25 cellular contexts compared by ENCODE assay signal in the genomic region with DNA sequence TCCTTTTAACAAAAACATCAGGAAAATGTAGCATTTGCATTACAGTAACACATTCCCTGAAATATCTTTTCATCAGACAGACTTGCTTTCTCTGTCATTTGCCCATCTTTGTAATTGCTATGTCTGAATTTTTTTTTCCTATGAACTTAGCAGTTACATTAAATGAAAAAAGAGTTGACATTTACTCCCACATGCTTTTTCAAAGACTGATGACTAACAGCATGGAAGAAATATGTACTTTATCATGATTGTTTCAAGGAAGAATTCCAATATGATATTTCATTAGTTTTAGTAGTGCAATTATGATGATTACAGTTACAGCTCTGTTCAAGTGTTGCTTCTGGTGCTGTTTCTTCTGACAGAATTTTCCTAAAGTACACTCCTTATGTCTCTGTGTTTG.
A peak's percentile ranks its signal among the peaks of the same experiment; 100 is the strongest.
DNase-seq lines count a peak whose midpoint lies in the region; ATAC-seq and TF ChIP-seq lines count a peak whose summit lies in the region.
"Had no signal": no experiment of that assay in that cellular context is flagged by ENCODE, and none has a peak within 500 bp of the region (broad histone marks: within the 10 kb centered on the region; RNA-seq: fewer than 3 reads in every experiment).

No MANE protein-coding gene starts in this region.

- H3K9ac ChIP-seq in fibroblast of lung (ENCODE audit: insufficient read depth, low read length): no peak overlapping the region
- H3K9ac ChIP-seq: KMS-11 had no signal

- DNase-seq in Caco-2 (no peak), fibroblast of lung (ENCODE audit: low read depth in 2 of 2) (peak; percentile 5 to 10), mesothelial cell of epicardium (ENCODE audit: low spot score in 2 of 2, unreplicated experiment in 2 of 2) (no peak), NAMALWA (ENCODE audit: low spot score) (no peak), WERI-Rb-1 (no peak), glomerular visceral epithelial cell (ENCODE audit: extremely low spot score) (no peak)
- no peak for DNase-seq in activated CD4-positive, alpha-beta T cell treated with anti-CD3 and anti-CD28 coated beads for 1 hour
- DNase-seq: 8988T; ACHN; BE2C; Calu3; CD8-positive, alpha-beta memory T cell; DMS79 treated with DMSO at 0.1 percent for 48 hours; GF-D8; HCEC 1CT; IMR-90; MM.1S; NCI-H1048; NCI-H1694; NCI-H2029 treated with DMSO at 0.1 percent for 48 hours; NCI-H510A; SJCRH30 had no signal

- H3K9me3 ChIP-seq in Caco-2 (no peaks in the 10 kb centered on the region), fibroblast of lung (ENCODE audit: control insufficient read depth, insufficient read depth, low read depth, low read length) (no peaks in the 10 kb centered on the region), WERI-Rb-1 (ENCODE audit: severe bottlenecking) (no peaks in the 10 kb centered on the region)
- H3K9me3 ChIP-seq: BE2C, SJCRH30 had no signal

- H3K36me3 ChIP-seq in Caco-2 (ENCODE audit: control insufficient read depth, insufficient read depth, low read length) (no peaks in the 10 kb centered on the region), fibroblast of lung (ENCODE audit: control insufficient read depth, insufficient read depth, low read length) (no peaks in the 10 kb centered on the region), WERI-Rb-1 (no peaks in the 10 kb centered on the region)
- H3K36me3 ChIP-seq: BE2C, SJCRH30 had no signal

- H3K4me3 ChIP-seq in Caco-2 (ENCODE audit: low read depth, low read length) (no peak overlapping the region), fibroblast of lung (replicated peaks in 1 of 4; ENCODE audit: control extremely low read depth in 1 of 4, insufficient read depth in 1 of 4, low read depth in 3 of 4, low read length in 4 of 4) (no peak overlapping the region), WERI-Rb-1 (ENCODE audit: low read depth, low read length) (no peak overlapping the region)
- H3K4me3 ChIP-seq: SJCRH30 had no signal

- BruUV-seq in Caco-2 (replicated peaks; lab: Mats Ljungman, UMichigan): no TSS peak

- H3K4me1 ChIP-seq in Caco-2: peaks cover 36% of the 10 kb centered on the region
- H3K4me1 ChIP-seq in fibroblast of lung (ENCODE audit: control insufficient read depth, extremely low read depth, insufficient read depth, low read length): no peaks in the 10 kb centered on the region

- H3K27me3 ChIP-seq in Caco-2 (replicated peaks; ENCODE audit: control insufficient read depth, insufficient read depth, low read length): no peaks in the 10 kb centered on the region
- H3K27me3 ChIP-seq in fibroblast of lung (ENCODE audit: control insufficient read depth, insufficient read depth, low read length): no peaks in the 10 kb centered on the region
- H3K27me3 ChIP-seq in WERI-Rb-1 (ENCODE audit: insufficient read depth, low read depth, severe bottlenecking): no peaks in the 10 kb centered on the region
- H3K27me3 ChIP-seq: BE2C, SJCRH30 had no signal

- no peak overlapping the region for H3K4me2 ChIP-seq in fibroblast of lung (ENCODE audit: extremely low read depth, insufficient read depth, low read length)
- H3K4me2 ChIP-seq: KMS-11 had no signal

- CTCF ChIA-PET in Caco-2 (lab: Charles Lee): no interaction called here

- H3K27me3 Mint-ChIP-seq in Caco-2 (ENCODE audit: insufficient read depth, unreplicated experiment) (no peaks in the 10 kb centered on the region), mesothelial cell of epicardium (ENCODE audit: low read depth) (no peaks in the 10 kb centered on the region)
- H3K27me3 Mint-ChIP-seq: CD8-positive, alpha-beta memory T cell had no signal

- peaks cover 53% of the 10 kb centered on the region for H3K4me1 Mint-ChIP-seq in Caco-2 (ENCODE audit: low read depth, unreplicated experiment)
- peaks cover 34% of the 10 kb centered on the region for H3K4me1 Mint-ChIP-seq in mesothelial cell of epicardium
- H3K4me1 Mint-ChIP-seq: CD14-positive monocyte; CD8-positive, alpha-beta memory T cell had no signal

- no peaks in the 10 kb centered on the region for H4K20me1 ChIP-seq in fibroblast of lung (ENCODE audit: control insufficient read depth, extremely low read depth, insufficient read depth, low read length)

- peak overlapping the region; percentile 32 for H3K4me3 Mint-ChIP-seq in Caco-2 (ENCODE audit: unreplicated experiment)
- H3K4me3 Mint-ChIP-seq in mesothelial cell of epicardium: no peak overlapping the region
- H3K4me3 Mint-ChIP-seq: CD14-positive monocyte; CD8-positive, alpha-beta memory T cell had no signal

- H3K36me3 Mint-ChIP-seq in Caco-2 (ENCODE audit: insufficient read depth, unreplicated experiment): no peaks in the 10 kb centered on the region
- no peaks in the 10 kb centered on the region for H3K36me3 Mint-ChIP-seq in mesothelial cell of epicardium
- H3K36me3 Mint-ChIP-seq: CD14-positive monocyte; CD8-positive, alpha-beta memory T cell had no signal

- H3K27ac Mint-ChIP-seq in Caco-2 (ENCODE audit: unreplicated experiment) (no peak overlapping the region), mesothelial cell of epicardium (peak overlapping the region; percentile 36)
- H3K27ac Mint-ChIP-seq: CD14-positive monocyte; CD8-positive, alpha-beta memory T cell had no signal

- no peak for TF ChIP-seq CTCF in Caco-2 (IDR thresholded peaks at IDR 0.05; ENCODE audit: insufficient read depth in 1 of 2, low read depth in 1 of 2, low read length in 1 of 2, severe bottlenecking in 1 of 2, unreplicated experiment in 1 of 2)
- no peak for TF ChIP-seq CTCF in fibroblast of lung (conservative IDR thresholded peaks at IDR 0.05 in 1 of 2, IDR thresholded peaks at IDR 0.05 in 1 of 2; ENCODE audit: low read depth in 1 of 2, low read length in 2 of 2)
- TF ChIP-seq CTCF in mesothelial cell of epicardium (IDR thresholded peaks at IDR 0.05; ENCODE audit: unreplicated experiment): no peak
- TF ChIP-seq CTCF in WERI-Rb-1 (IDR thresholded peaks at IDR 0.05; ENCODE audit: low read depth, low read length): no peak

- H2AFZ ChIP-seq in fibroblast of lung (ENCODE audit: low read length): no peak overlapping the region

- H3K9me3 Mint-ChIP-seq in Caco-2 (ENCODE audit: unreplicated experiment): peaks cover 6% of the 10 kb centered on the region
- peaks cover 8% of the 10 kb centered on the region for H3K9me3 Mint-ChIP-seq in mesothelial cell of epicardium
- H3K9me3 Mint-ChIP-seq: CD8-positive, alpha-beta memory T cell had no signal

- no peaks in the 10 kb centered on the region for H3K79me2 ChIP-seq in fibroblast of lung (ENCODE audit: control insufficient read depth, insufficient read depth, low read length)

- POLR2A ChIA-PET in Caco-2 (lab: Charles Lee): no interaction called here

- intact Hi-C loops in Caco-2 (cut with micrococcal nuclease; ENCODE audit: unreplicated experiment): no loop called here

- H3K27ac ChIP-seq in fibroblast of lung (ENCODE audit: insufficient read depth, low read length) (no peak overlapping the region), WERI-Rb-1 (no peak overlapping the region)
- H3K27ac ChIP-seq: KMS-11, SJCRH30 had no signal

- ATAC-seq in SK-N-SH treated with all-trans-retinoic acid at 6 μM for 48 hours: peak; percentile 24

TF ChIP-seq in SK-N-SH treated with all-trans-retinoic acid at 6 μM for 48 hours, 23 proteins besides CTCF, POLR2A, EP300 and RAD21:
- TF ChIP-seq, protein P1, sequence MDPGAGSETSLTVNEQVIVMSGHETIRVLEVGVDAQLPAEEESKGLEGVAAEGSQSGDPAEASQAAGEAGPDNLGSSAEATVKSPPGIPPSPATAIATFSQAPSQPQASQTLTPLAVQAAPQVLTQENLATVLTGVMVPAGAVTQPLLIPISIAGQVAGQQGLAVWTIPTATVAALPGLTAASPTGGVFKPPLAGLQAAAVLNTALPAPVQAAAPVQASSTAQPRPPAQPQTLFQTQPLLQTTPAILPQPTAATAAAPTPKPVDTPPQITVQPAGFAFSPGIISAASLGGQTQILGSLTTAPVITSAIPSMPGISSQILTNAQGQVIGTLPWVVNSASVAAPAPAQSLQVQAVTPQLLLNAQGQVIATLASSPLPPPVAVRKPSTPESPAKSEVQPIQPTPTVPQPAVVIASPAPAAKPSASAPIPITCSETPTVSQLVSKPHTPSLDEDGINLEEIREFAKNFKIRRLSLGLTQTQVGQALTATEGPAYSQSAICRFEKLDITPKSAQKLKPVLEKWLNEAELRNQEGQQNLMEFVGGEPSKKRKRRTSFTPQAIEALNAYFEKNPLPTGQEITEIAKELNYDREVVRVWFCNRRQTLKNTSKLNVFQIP (CRISPR knock-in tag; IDR thresholded peaks at IDR 0.05; ENCODE audit: borderline replicate concordance, low read depth): no peak
- TF ChIP-seq ISL1 (CRISPR knock-in tag; IDR thresholded peaks at IDR 0.05): peak; percentile 78

Comparison
In these comparisons a context has a peak if more than half of its experiments do, and no peak if none do; other contexts are left out.
1. DNase-seq: peak in fibroblast of lung (2 of 2); none in Caco-2 (0 of 2), mesothelial cell of epicardium (0 of 2), NAMALWA (single experiment), activated CD4-positive, alpha-beta T cell treated with anti-CD3 and anti-CD28 coated beads for 1 hour (single experiment), WERI-Rb-1 (single experiment) and glomerular visceral epithelial cell (single experiment).